In the genomic region with DNA sequence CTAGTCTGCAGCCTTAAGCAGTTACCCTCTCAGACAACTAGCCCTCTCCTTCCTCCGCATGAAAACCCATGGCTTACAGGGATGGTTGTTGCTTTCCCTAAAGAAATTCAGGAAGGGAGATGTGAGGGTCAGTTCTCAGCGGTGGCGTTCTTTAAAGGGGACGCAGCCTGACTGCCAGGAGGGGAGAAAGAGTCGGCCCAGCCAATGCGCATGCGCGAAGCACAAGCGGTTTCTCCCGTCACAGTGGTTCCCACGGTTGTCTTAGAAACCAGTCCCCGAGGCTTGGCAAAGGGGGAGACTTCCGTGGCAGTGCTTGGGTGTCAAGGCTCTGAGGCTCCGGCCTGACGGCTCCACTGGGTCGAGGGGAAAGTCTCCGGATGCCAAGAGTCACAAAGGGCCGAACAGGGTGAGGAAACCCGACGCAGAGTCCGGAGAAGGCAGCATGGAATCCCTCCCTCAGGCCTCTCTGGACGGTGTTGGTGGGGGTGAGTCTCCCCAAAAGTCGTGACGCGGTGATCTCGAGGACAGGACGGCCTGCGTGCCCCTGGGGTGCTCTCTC, we compare ENCODE assay signal across 8 cellular contexts.
DNase-seq lines count a peak whose midpoint lies in the region; ATAC-seq and TF ChIP-seq lines count a peak whose summit lies in the region.
"Not testable (repeated sequence)": the region's sequence is repeated elsewhere in the genome, so short reads cannot be mapped to it uniquely, and the experiment has no call there.

No MANE protein-coding gene starts in this region.

- 16% methylated on average over 10 of the region's 28 CpGs; no CpG with 5 or more reads in 1 of the 2 donors for WGBS in body of pancreas, 2 donors
- WGBS in heart right ventricle, 2 donors = 0 to 14% methylated on average over 6 to 10 of the region's 28 CpGs

- not testable (repeated sequence) for H3K27me3 Mint-ChIP-seq in CD4-positive, alpha-beta T cell; activated T-cell treated with anti-CD3 and anti-CD28 coated beads, Interleukin-2, amount 50 U/mL, for 24 hours; naive B cell

- not testable (repeated sequence) for H3K9me3 ChIP-seq in CD4-positive, alpha-beta T cell (ENCODE audit: control insufficient read depth, low read length); body of pancreas; heart right ventricle

- not testable (repeated sequence) for H3K27me3 ChIP-seq in CD4-positive, alpha-beta T cell (ENCODE audit: control insufficient read depth, insufficient read depth, low read length); body of pancreas; heart right ventricle

- H3K27ac Mint-ChIP-seq in CD4-positive, alpha-beta T cell; activated T-cell treated with anti-CD3 and anti-CD28 coated beads, Interleukin-2, amount 50 U/mL, for 24 hours; naive B cell: not testable (repeated sequence)

- CTCF ChIA-PET in CD4-positive, alpha-beta T cell (lab: Charles Lee) = not testable (repeated sequence)

- not testable (repeated sequence) for H3K4me3 Mint-ChIP-seq in CD4-positive, alpha-beta T cell; activated T-cell treated with anti-CD3 and anti-CD28 coated beads, Interleukin-2, amount 50 U/mL, for 24 hours; naive B cell

- not testable (repeated sequence) for H3K36me3 Mint-ChIP-seq in CD4-positive, alpha-beta T cell (ENCODE audit: low read depth); activated T-cell treated with anti-CD3 and anti-CD28 coated beads, Interleukin-2, amount 50 U/mL, for 24 hours (ENCODE audit: low read depth); naive B cell

- not testable (repeated sequence) for H3K4me1 ChIP-seq in body of pancreas, heart right ventricle

- TF ChIP-seq POLR2A in body of pancreas (IDR thresholded peaks at IDR 0.05) = not testable (repeated sequence)

- intact Hi-C loops in CD4-positive, alpha-beta T cell (cut with DNase I, micrococcal nuclease); body of pancreas (cut with DNase I); heart right ventricle (cut with DNase I): not testable (repeated sequence)

- not testable (repeated sequence) for H3K4me1 Mint-ChIP-seq in CD4-positive, alpha-beta T cell (ENCODE audit: low read depth); activated T-cell treated with anti-CD3 and anti-CD28 coated beads, Interleukin-2, amount 50 U/mL, for 24 hours (ENCODE audit: low read depth); naive B cell

- POLR2A ChIA-PET in CD4-positive, alpha-beta T cell (lab: Charles Lee) = not testable (repeated sequence)

- not testable (repeated sequence) for TF ChIP-seq CTCF in CD4-positive, alpha-beta T cell (IDR thresholded peaks at IDR 0.05); body of pancreas (IDR thresholded peaks at IDR 0.05); heart right ventricle (IDR thresholded peaks at IDR 0.05)

- peak in 8 of 10 experiments; percentile 0 to 58 (median 10) for DNase-seq in CD4-positive, alpha-beta T cell
- peak; percentile 59 for DNase-seq in activated CD4-positive, alpha-beta T cell treated with anti-CD3 and anti-CD28 coated beads for 48 hours
- DNase-seq in activated T-cell treated with anti-CD3 and anti-CD28 coated beads, Interleukin-2, amount 50 U/mL, for 24 hours = peak; percentile 34
- DNase-seq in body of pancreas = peak; percentile 10 to 65 (median 58)
- DNase-seq in heart right ventricle = peak; percentile 39 to 77
- peak; percentile 43 for DNase-seq in naive B cell
- DNase-seq in stimulated activated CD4-positive, alpha-beta T cell treated with anti-CD3 and anti-CD28 coated beads, Interleukin-12 subunit alpha, Interleukin-12 subunit beta, amount 100 ng/mL, for 4 hours = peak; percentile 45
- peak; percentile 31 to 33 for DNase-seq in stimulated activated CD8-positive, alpha-beta memory T cell treated with anti-CD3 and anti-CD28 coated beads, Interleukin-7, amount 100 ng/mL, for 4 hours (ENCODE audit: low read depth in 2 of 2)

- ATAC-seq in CD4-positive, alpha-beta T cell (ENCODE audit: poor library complexity); body of pancreas: not testable (repeated sequence)
- peak in 3 of 8 donors; percentile 37 to 62 (median 53) for ATAC-seq in heart right ventricle
- ATAC-seq in naive B cell (ENCODE audit: low read depth in 2 of 2) = peak in 1 of 2 donors; percentile 18

- not testable (repeated sequence) for H3K4me3 ChIP-seq in body of pancreas
- H3K4me3 ChIP-seq in heart right ventricle = peak overlapping the region in 3 of 10 donors; percentile 22 to 32 (median 24)

- not testable (repeated sequence) for H3K27ac ChIP-seq in CD4-positive, alpha-beta T cell (ENCODE audit: low read depth, low read length); body of pancreas
- H3K27ac ChIP-seq in heart right ventricle = peak overlapping the region in 1 of 10 donors; percentile 43

- not testable (repeated sequence) for H3K9me3 Mint-ChIP-seq in CD4-positive, alpha-beta T cell; activated T-cell treated with anti-CD3 and anti-CD28 coated beads, Interleukin-2, amount 50 U/mL, for 24 hours; naive B cell

- not testable (repeated sequence) for H3K36me3 ChIP-seq in body of pancreas (replicated peaks in 1 of 2; ENCODE audit: insufficient read depth in 1 of 2, low read depth in 2 of 2); heart right ventricle
